Comparison of ENCODE assay signal across 8 cellular contexts in the genomic region with DNA sequence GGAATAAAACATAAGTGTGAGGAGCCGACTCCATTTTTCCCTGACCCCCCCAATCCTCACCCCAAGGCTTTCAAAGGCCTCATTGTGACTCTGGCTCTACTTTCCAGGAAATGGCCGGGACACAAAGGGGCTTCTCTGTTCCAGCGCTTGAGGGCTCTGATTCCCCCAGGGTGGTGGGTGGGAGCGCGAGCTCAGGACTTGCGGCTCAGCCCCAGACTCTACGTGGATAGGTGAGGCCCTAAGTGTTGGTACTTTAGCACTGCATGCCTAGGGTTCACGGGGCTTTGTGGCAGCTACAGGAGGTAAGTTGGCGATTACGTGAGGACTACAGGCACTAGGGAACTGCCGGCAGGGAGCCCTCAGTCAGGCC. TPM values are rescaled to one million over a fixed set of nuclear protein-coding genes. Genes with fewer than 3 reads are reported as not detected.
A peak's percentile ranks its signal among the peaks of the same experiment; 100 is the strongest.
DNase-seq lines count a peak whose midpoint lies in the region; ATAC-seq and TF ChIP-seq lines count a peak whose summit lies in the region.

No MANE protein-coding gene starts in this region.

- peak; percentile 12 for DNase-seq in RPMI7951 (ENCODE audit: low read depth)
- DNase-seq in endothelial cell (ENCODE audit: low spot score) = peak; percentile 11
- no peak for DNase-seq in naive B cell
- DNase-seq in stimulated activated CD4-positive, alpha-beta T cell treated with anti-CD3 and anti-CD28 coated beads, Interleukin-15, amount 100 ng/mL, for 24 hours = no peak
- no peak for DNase-seq in iPS-NIHi7 (ENCODE audit: extremely low spot score)
- no peak for DNase-seq in GM19240 (ENCODE audit: insufficient read length, low spot score)
- DNase-seq in GM19238 (ENCODE audit: insufficient read length, low spot score) = no peak

- H3K27ac Mint-ChIP-seq in endothelial cell (ENCODE audit: unreplicated experiment) (peak overlapping the region; percentile 96), naive B cell (peak overlapping the region; percentile 94 to 99 (median 99))

- no peaks in the 10 kb centered on the region for H3K27me3 Mint-ChIP-seq in endothelial cell (ENCODE audit: unreplicated experiment)
- no peaks in the 10 kb centered on the region for H3K27me3 Mint-ChIP-seq in naive B cell

- H3K36me3 Mint-ChIP-seq in endothelial cell (ENCODE audit: low read depth, unreplicated experiment) (peaks cover 6% of the 10 kb centered on the region), naive B cell (peaks cover 4 to 8% of the 10 kb centered on the region in 2 donors)

- H3K9me3 Mint-ChIP-seq in endothelial cell (ENCODE audit: unreplicated experiment) (no peaks in the 10 kb centered on the region), naive B cell (no peaks in the 10 kb centered on the region)

- H3K4me3 Mint-ChIP-seq in endothelial cell (ENCODE audit: unreplicated experiment) (peak overlapping the region; percentile 99), naive B cell (peak overlapping the region; percentile 93 to 99 (median 99))

- TF ChIP-seq CTCF in GM12875 (IDR thresholded peaks at IDR 0.05; ENCODE audit: borderline replicate concordance, insufficient read depth, low read depth, low read length) (no peak), endothelial cell (IDR thresholded peaks at IDR 0.05; ENCODE audit: unreplicated experiment) (no peak)

- peak overlapping the region; percentile 92 for H3K4me3 ChIP-seq in GM12875 (ENCODE audit: low read depth, low read length)

- ATAC-seq in naive B cell (ENCODE audit: low read depth in 2 of 2) = peak in 1 of 2 donors; percentile 0

- H3K4me1 Mint-ChIP-seq in endothelial cell (ENCODE audit: unreplicated experiment) = peaks cover 4% of the 10 kb centered on the region
- H3K4me1 Mint-ChIP-seq in naive B cell = peaks cover 7 to 24% (median 13%) of the 10 kb centered on the region in 3 donors

RNA-seq across cellular contexts. Expression of a gene that starts 0.5 kb away (rescaled TPM):
- 102 and 114 TPM in 2 replicates for total RNA-seq in RPMI7951 (2014; rRNA removed; shearing (Covaris generic))
- total RNA-seq in endothelial cell (ENCODE audit: unreplicated experiment) = 203 TPM
- polyA plus RNA-seq in naive B cell (ENCODE audit: low read depth in 6 of 6) = 100 to 1,000 TPM; 134 to 210 (median 152) TPM

RNA-seq across cellular contexts. Expression of a gene that starts 15.1 kb away (rescaled TPM):
- total RNA-seq in RPMI7951 (2014; rRNA removed; shearing (Covaris generic)) = 89.0 and 110 TPM in 2 replicates
- 187 TPM for total RNA-seq in endothelial cell (ENCODE audit: unreplicated experiment)
- 10 to 100 TPM; 60.8 to 88.7 (median 72.1) TPM for polyA plus RNA-seq in naive B cell (ENCODE audit: low read depth in 6 of 6)

RNA-seq across cellular contexts. Expression of a gene that starts 18.6 kb away (rescaled TPM):
- 23.7 and 24.0 TPM in 2 replicates for total RNA-seq in RPMI7951 (2014; rRNA removed; shearing (Covaris generic))
- 55.7 TPM for total RNA-seq in endothelial cell (ENCODE audit: unreplicated experiment)
- 10 to 100 TPM in 5 of 6 donors, 1 to 10 TPM in 1; 10.0 to 15.3 (median 13.6) TPM for polyA plus RNA-seq in naive B cell (ENCODE audit: low read depth in 6 of 6)

RNA-seq across cellular contexts. Expression of a gene that starts 23.4 kb away (rescaled TPM):
- total RNA-seq in RPMI7951 (2014; rRNA removed; shearing (Covaris generic)) = 0.36 and 1.3 TPM in 2 replicates
- total RNA-seq in endothelial cell (ENCODE audit: unreplicated experiment) = 0.80 TPM
- 10 to 100 TPM in 4 of 6 donors, 1 to 10 TPM in 2; 8.0 to 15.6 (median 12.9) TPM for polyA plus RNA-seq in naive B cell (ENCODE audit: low read depth in 6 of 6)

RNA-seq across cellular contexts. Expression of a gene that starts 44.7 kb away (rescaled TPM):
- 56.0 and 65.0 TPM in 2 replicates for total RNA-seq in RPMI7951 (2014; rRNA removed; shearing (Covaris generic))
- 97.3 TPM for total RNA-seq in endothelial cell (ENCODE audit: unreplicated experiment)
- 100 to 1,000 TPM; 119 to 150 (median 131) TPM for polyA plus RNA-seq in naive B cell (ENCODE audit: low read depth in 6 of 6)

Comparison
In these comparisons a context has a peak if more than half of its experiments do, and no peak if none do; other contexts are left out.
1. DNase-seq: peak in RPMI7951 (single experiment) and endothelial cell (single experiment); none in naive B cell (single experiment), stimulated activated CD4-positive, alpha-beta T cell treated with anti-CD3 and anti-CD28 coated beads, Interleukin-15, amount 100 ng/mL, for 24 hours (single experiment), iPS-NIHi7 (single experiment), GM19240 (single experiment) and GM19238 (single experiment).